In genomic region chr3:146544013-146544928, GRCh38 we compare ENCODE assay signal across 8 cellular contexts.
DNase-seq lines count a peak whose midpoint lies in the region; ATAC-seq and TF ChIP-seq lines count a peak whose summit lies in the region.

PLSCR1 (minus strand) TSS chr3:146544607; CDS start chr3:146536552, 8,055 bp downstream.

- ATAC-seq in GM19025 (IDR thresholded peaks at IDR 0.05; ENCODE audit: low read depth, unreplicated experiment) = peak; percentile 85
- ATAC-seq in HG03280 (IDR thresholded peaks at IDR 0.05; ENCODE audit: unreplicated experiment) = peak; percentile 88

- H3K27ac ChIP-seq in cingulate gyrus (ENCODE audit: low read depth, low read length) = peak within 1 kb of the TSS; percentile 69

- DNase-seq in AG10803 (ENCODE audit: low read depth) = peak; percentile 90
- peak; percentile 86 for DNase-seq in NCI-H510A treated with DMSO at 0.1 percent for 48 hours (lab: John Stamatoyannopoulos, UW)
- DNase-seq in activated CD4-positive, alpha-beta T cell treated with anti-CD3 and anti-CD28 coated beads for 4 hours = peak; percentile 64 to 74
- DNase-seq in kidney glomerular epithelial cell (lab: John Stamatoyannopoulos, UW) = peak; percentile 85
- peak; percentile 66 to 74 for DNase-seq in stimulated activated CD4-positive, alpha-beta T cell treated with anti-CD3 and anti-CD28 coated beads, Interleukin-15, amount 100 ng/mL, for 48 hours (ENCODE audit: low read depth in 2 of 2)

- TF ChIP-seq CTCF in AG10803 (conservative IDR thresholded peaks at IDR 0.05; ENCODE audit: low read length) = no peak

- peak within 1 kb of the TSS; percentile 73 for H3K4me3 ChIP-seq in AG10803 (ENCODE audit: low read length)

Comparison
In these comparisons a context has a peak if more than half of its experiments do, and no peak if none do; other contexts are left out.
1. Peak in every context shown above with its lines: DNase-seq, ATAC-seq, H3K4me3 ChIP-seq and H3K27ac ChIP-seq.